Comparison of ENCODE assay signal across 17 cellular contexts in genomic region chr3:195916291-195916690, GRCh38.
"Had no signal": no experiment of that assay in that cellular context is flagged by ENCODE, and none has a peak within 500 bp of the region (broad histone marks: within the 10 kb centered on the region; RNA-seq: fewer than 3 reads in every experiment).

No MANE protein-coding gene starts in this region.

- DNase-seq: activated B cell treated with CpG ODN at 0.5 μM for 24 hours; activated CD4-positive, alpha-beta T cell treated with anti-CD3 and anti-CD28 coated beads for 48 hours; activated CD8-positive, alpha-beta memory T cell treated with anti-CD3 and anti-CD28 coated beads, Interleukin-2, amount 50 U/mL, for 48 hours; activated CD8-positive, alpha-beta T cell treated with anti-CD3 and anti-CD28 coated beads for 36 hours; activated naive CD4-positive, alpha-beta T cell treated with Interleukin-2 at 50 U/mL for 16 hours; foreskin fibroblast; hippocampal formation; kidney glomerular epithelial cell; lower lobe of right lung; naive B cell; stimulated activated CD4-positive, alpha-beta T cell treated with anti-CD3 and anti-CD28 coated beads, Interleukin-15, amount 100 ng/mL, for 24 hours; stimulated activated CD4-positive, alpha-beta T cell treated with anti-CD3 and anti-CD28 coated beads, Interleukin-4, amount 100 ng/mL, for 24 hours; stimulated activated naive CD8-positive, alpha-beta T cell treated with anti-CD3 and anti-CD28 coated beads, Interleukin-15, Interleukin-2, amounts not matched to agents 100 U/mL and 50 U/mL, for 24 hours; SW 1271; transverse colon had no signal

- H3K36me3 ChIP-seq: ascending aorta, lower lobe of right lung, right atrium auricular region, transverse colon had no signal

- H3K4me3 ChIP-seq: ascending aorta, lower lobe of right lung, right atrium auricular region, transverse colon had no signal

- H3K27me3 ChIP-seq: ascending aorta, right atrium auricular region, transverse colon had no signal

- H3K27ac ChIP-seq: ascending aorta, lower lobe of right lung, right atrium auricular region, transverse colon had no signal

- H3K9me3 ChIP-seq: ascending aorta, lower lobe of right lung, right atrium auricular region, transverse colon had no signal

- ATAC-seq: activated CD8-positive, alpha-beta T cell treated with anti-CD3 and anti-CD28 coated beads for 36 hours; lower lobe of right lung; stimulated activated naive CD8-positive, alpha-beta T cell treated with anti-CD3 and anti-CD28 coated beads, Interleukin-15, Interleukin-2, amounts not matched to agents 100 U/mL and 50 U/mL, for 24 hours had no signal
